In the genomic region with DNA sequence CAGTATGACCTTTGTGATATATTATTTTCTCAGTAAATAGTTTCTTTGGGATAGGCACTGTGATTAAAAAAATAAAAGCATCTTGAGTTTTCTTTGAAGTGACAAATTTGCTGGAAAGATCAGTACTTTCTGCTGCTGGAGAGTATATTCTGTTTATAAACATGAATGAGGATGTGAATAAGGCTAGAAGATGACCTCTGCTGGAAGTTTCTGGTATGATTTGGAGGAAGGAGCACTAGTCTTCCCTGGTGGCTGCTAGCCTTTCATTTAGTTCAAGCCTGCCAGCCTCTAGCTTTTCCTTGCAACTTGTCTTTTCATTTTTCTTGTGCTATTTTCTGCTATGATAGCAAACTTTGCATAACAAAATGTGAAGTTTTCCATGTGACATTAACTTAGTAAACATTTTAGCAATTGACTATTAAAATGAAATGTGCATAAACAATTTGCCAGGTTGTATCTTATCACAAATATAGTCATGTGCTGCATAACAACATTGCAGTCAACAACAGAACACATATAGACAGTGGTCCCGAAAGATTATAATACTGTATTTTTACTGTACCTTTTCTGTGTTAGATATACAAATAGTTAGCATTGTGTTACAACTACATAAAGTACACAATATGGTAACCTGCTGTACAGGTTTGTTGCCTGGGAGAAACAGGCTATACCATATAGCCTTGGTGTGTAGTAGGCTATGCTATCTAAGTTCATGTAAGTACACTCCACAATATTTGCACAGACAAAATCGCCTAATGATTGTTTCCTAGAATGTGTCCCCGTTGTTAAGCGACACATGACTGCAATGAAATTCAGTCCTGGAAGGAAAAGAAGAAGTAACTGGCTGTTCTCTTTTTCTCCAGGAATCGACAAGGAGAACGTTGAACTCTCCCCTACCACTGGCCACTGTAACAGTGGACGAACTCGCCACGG, we compare ENCODE assay signal across 8 cellular contexts. TPM values are rescaled to one million over a fixed set of nuclear protein-coding genes. Genes with fewer than 3 reads are reported as not detected.
DNase-seq lines count a peak whose midpoint lies in the region; ATAC-seq, FAIRE-seq and TF ChIP-seq lines count a peak whose summit lies in the region.

No MANE protein-coding gene starts in this region.

- H3K27me3 ChIP-seq in GM06990 (replicated peaks; ENCODE audit: control insufficient read depth, insufficient read depth, low read length), result no peaks in the 10 kb centered on the region
- no peaks in the 10 kb centered on the region for H3K27me3 ChIP-seq in heart right ventricle
- no peaks in the 10 kb centered on the region for H3K27me3 ChIP-seq in small intestine (ENCODE audit: control insufficient read depth in 2 of 2, insufficient read depth in 2 of 2, low read length in 2 of 2)

- peaks cover 4% of the 10 kb centered on the region for H3K36me3 Mint-ChIP-seq in activated CD8-positive, alpha-beta T cell treated with anti-CD3 and anti-CD28 coated beads for 36 hours (ENCODE audit: low read depth)

- H3K27ac ChIP-seq in heart right ventricle, result peak overlapping the region in 1 of 10 donors; percentile 60
- H3K27ac ChIP-seq in small intestine (ENCODE audit: low read depth in 1 of 2, low read length in 1 of 2), result no peak overlapping the region

- H3K27me3 Mint-ChIP-seq in activated CD8-positive, alpha-beta T cell treated with anti-CD3 and anti-CD28 coated beads for 36 hours, result no peaks in the 10 kb centered on the region

- peak; percentile 23 for FAIRE-seq in small intestine (lab: Jason Lieb, UNC)

- CTCF ChIA-PET in activated CD8-positive, alpha-beta T cell treated with anti-CD3 and anti-CD28 coated beads for 36 hours (lab: Charles Lee), result interaction anchor here (0.6 to 2.9 kb wide), 24 partner anchors 9 to 357 kb away, joined by 3 to 20 read pairs (median 4); a partner anchor contains a TSS

- H3K9me3 ChIP-seq in heart right ventricle, result no peaks in the 10 kb centered on the region
- no peaks in the 10 kb centered on the region for H3K9me3 ChIP-seq in small intestine (ENCODE audit: control insufficient read depth, low read depth)

- H3K4me3 ChIP-seq in GM06990 (replicated peaks; ENCODE audit: low read depth, low read length) (no peak overlapping the region), heart right ventricle (no peak overlapping the region), small intestine (ENCODE audit: low read depth in 1 of 2, low read length in 2 of 2) (no peak overlapping the region)

- peak; percentile 79 for ATAC-seq in activated CD8-positive, alpha-beta T cell treated with anti-CD3 and anti-CD28 coated beads for 36 hours
- peak in 7 of 8 donors; percentile 53 to 79 (median 69) for ATAC-seq in heart right ventricle
- ATAC-seq in GM19397 (IDR thresholded peaks at IDR 0.05; ENCODE audit: unreplicated experiment), result no peak
- ATAC-seq in GM21825 (IDR thresholded peaks at IDR 0.05; ENCODE audit: unreplicated experiment), result no peak

- H3K9me3 Mint-ChIP-seq in activated CD8-positive, alpha-beta T cell treated with anti-CD3 and anti-CD28 coated beads for 36 hours, result no peaks in the 10 kb centered on the region

- DNase-seq in ACHN (peak; percentile 72), GM06990 (ENCODE audit: extremely low read depth, insufficient read length) (no peak), NCI-H1694 treated with DMSO at 0.1 percent for 48 hours (lab: John Stamatoyannopoulos, UW) (peak; percentile 60), heart right ventricle (no peak), small intestine (peak; percentile 63)
- peak; percentile 38 for DNase-seq in activated CD8-positive, alpha-beta T cell treated with anti-CD3 and anti-CD28 coated beads for 36 hours

- no peak overlapping the region for H3K4me3 Mint-ChIP-seq in activated CD8-positive, alpha-beta T cell treated with anti-CD3 and anti-CD28 coated beads for 36 hours

- intact Hi-C loops in activated CD8-positive, alpha-beta T cell treated with anti-CD3 and anti-CD28 coated beads for 36 hours (cut with micrococcal nuclease), result no loop called here
- intact Hi-C loops in heart right ventricle (cut with DNase I), result loop anchor here in 2 of 10 donors (10.0 kb wide), 1 partner anchor 359 kb away; no protein-coding TSS in a partner anchor

- in situ Hi-C loops in ACHN (cut with HindIII; ENCODE audit: low pct_ligation_motif_present, low pct_unique_long_range_greater_than_20kb, low sequenced_read_pairs), result loop anchor here (25.0 kb wide), 1 partner anchor 111 kb away; no protein-coding TSS in a partner anchor

- TF ChIP-seq CTCF in GM06990 (IDR thresholded peaks at IDR 0.05; ENCODE audit: insufficient read depth, low read length, poor library complexity, severe bottlenecking), result peak; percentile 69
- TF ChIP-seq CTCF in activated CD8-positive, alpha-beta T cell treated with anti-CD3 and anti-CD28 coated beads for 36 hours (IDR thresholded peaks at IDR 0.05), result peak; percentile 77
- peak in 7 of 9 donors; percentile 44 to 70 (median 50) for TF ChIP-seq CTCF in heart right ventricle (IDR thresholded peaks at IDR 0.05)

- WGBS in heart right ventricle, 2 donors, result 91 to 94% methylated on average over 9 of the region's 9 CpGs
- 90 to 94% (median 92%) methylated on average over 9 of the region's 9 CpGs for WGBS in small intestine, 3 donors

- H3K4me1 ChIP-seq in heart right ventricle, result peaks cover 0 to 36% (median 5%) of the 10 kb centered on the region in 9 donors
- H3K4me1 ChIP-seq in small intestine (ENCODE audit: control insufficient read depth in 2 of 2, insufficient read depth in 1 of 2, low read depth in 1 of 2, low read length in 1 of 2), result no peaks in the 10 kb centered on the region

- no peak overlapping the region for H3K27ac Mint-ChIP-seq in activated CD8-positive, alpha-beta T cell treated with anti-CD3 and anti-CD28 coated beads for 36 hours

- POLR2A ChIA-PET in activated CD8-positive, alpha-beta T cell treated with anti-CD3 and anti-CD28 coated beads for 36 hours (lab: Charles Lee), result interaction anchor here (1.1 kb wide), 1 partner anchor 62 kb away, joined by 3 read pairs; no protein-coding TSS in a partner anchor

- H3K4me1 Mint-ChIP-seq in activated CD8-positive, alpha-beta T cell treated with anti-CD3 and anti-CD28 coated beads for 36 hours (ENCODE audit: low read depth), result peaks cover 22% of the 10 kb centered on the region

- no peaks in the 10 kb centered on the region for H3K36me3 ChIP-seq in GM06990 (ENCODE audit: control insufficient read depth, insufficient read depth, low read length)
- H3K36me3 ChIP-seq in heart right ventricle, result peaks cover 0 to 85% (median 19%) of the 10 kb centered on the region in 9 donors
- peaks cover 0 to 2% of the 10 kb centered on the region in 2 donors for H3K36me3 ChIP-seq in small intestine (ENCODE audit: control insufficient read depth in 2 of 2, insufficient read depth in 2 of 2, low read length in 2 of 2)

RNA-seq across cellular contexts. Expression of a gene that starts 18.1 kb away (rescaled TPM):
- 10 to 100 TPM; 38.2 to 39.1 TPM for total RNA-seq in activated CD8-positive, alpha-beta T cell treated with anti-CD3 and anti-CD28 coated beads for 36 hours
- 10 to 100 TPM in 5 of 10 donors, 1 to 10 TPM in 5; 4.8 to 13.9 (median 9.7) TPM for total RNA-seq in heart right ventricle
- polyA plus RNA-seq in heart right ventricle (1 to 10 TPM; 1.6 to 1.7 TPM), small intestine (10 to 100 TPM; 11.6 to 33.8 (median 15.4) TPM)

RNA-seq across cellular contexts. Expression of a gene that starts 52.0 kb away (rescaled TPM):
- 10 to 100 TPM; 31.7 to 37.0 TPM for total RNA-seq in activated CD8-positive, alpha-beta T cell treated with anti-CD3 and anti-CD28 coated beads for 36 hours
- 1 to 10 TPM in 7 of 10 donors, under 1 TPM in 3; 0.50 to 9.0 (median 1.3) TPM for total RNA-seq in heart right ventricle
- polyA plus RNA-seq in heart right ventricle, result 1 to 10 TPM; 2.0 to 2.3 TPM
- 1 to 10 TPM; 1.3 to 9.5 (median 8.1) TPM for polyA plus RNA-seq in small intestine

RNA-seq across cellular contexts. Expression of a gene that starts 59.6 kb away (rescaled TPM):
- total RNA-seq in activated CD8-positive, alpha-beta T cell treated with anti-CD3 and anti-CD28 coated beads for 36 hours, result 10 to 100 TPM; 15.0 to 16.4 TPM
- total RNA-seq in heart right ventricle, result 10 to 100 TPM in 1 of 10 donors, 1 to 10 TPM in 8, under 1 TPM in 1; 0.77 to 14.2 (median 1.5) TPM
- 1 to 10 TPM; 1.8 to 2.2 TPM for polyA plus RNA-seq in heart right ventricle
- 10 to 100 TPM in 1 of 3 donors, 1 to 10 TPM in 2; 1.1 to 20.5 (median 6.7) TPM for polyA plus RNA-seq in small intestine

Comparison
In these comparisons a context has a peak if more than half of its experiments do, and no peak if none do; other contexts are left out.
1. DNase-seq: peak in ACHN (single experiment), NCI-H1694 treated with DMSO at 0.1 percent for 48 hours (single experiment), activated CD8-positive, alpha-beta T cell treated with anti-CD3 and anti-CD28 coated beads for 36 hours (single experiment) and small intestine (single experiment); none in GM06990 (single experiment) and heart right ventricle (0 of 2).
2. ATAC-seq: peak in activated CD8-positive, alpha-beta T cell treated with anti-CD3 and anti-CD28 coated beads for 36 hours (single experiment) and heart right ventricle (7 of 8); none in GM19397 (single experiment) and GM21825 (single experiment).
3. Peak in every context shown above with its lines, with median percentiles within 50 percentile points of each other: CTCF ChIP-seq.